Comparison of ENCODE assay signal across 28 cellular contexts in the genomic region with DNA sequence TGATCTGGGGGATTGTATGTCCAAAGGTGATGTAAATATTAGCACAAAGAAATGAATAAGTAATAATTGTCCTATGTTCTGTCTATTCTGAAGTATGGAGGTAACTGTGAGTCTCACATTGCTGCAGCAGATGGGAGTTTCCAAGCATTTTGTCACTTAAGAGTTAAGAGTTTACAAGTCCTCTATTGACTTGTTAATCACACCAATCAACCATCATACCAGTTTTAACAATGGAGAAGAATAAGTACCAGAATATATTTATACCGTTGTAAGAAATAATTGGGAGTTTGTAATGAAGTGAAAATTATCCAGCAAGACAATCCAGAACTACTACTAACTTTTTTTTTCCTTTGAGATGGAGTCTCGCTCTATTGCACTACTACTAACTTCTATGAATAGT.
"Had no signal": no experiment of that assay in that cellular context is flagged by ENCODE, and none has a peak within 500 bp of the region (broad histone marks: within the 10 kb centered on the region; RNA-seq: fewer than 3 reads in every experiment).

No MANE protein-coding gene starts in this region.

- H3K9me3 ChIP-seq: esophagus muscularis mucosa, gastrocnemius medialis had no signal

- ATAC-seq: activated T-cell treated with anti-CD3 and anti-CD28 coated beads, Interleukin-2, amount 50 U/mL, for 72 hours; effector memory CD8-positive, alpha-beta T cell; foreskin keratinocyte; gastrocnemius medialis; heart left ventricle had no signal

- H3K36me3 ChIP-seq: brain microvascular endothelial cell, esophagus muscularis mucosa, gastrocnemius medialis, heart left ventricle had no signal

- H3K27ac Mint-ChIP-seq: activated CD4-positive, alpha-beta memory T cell treated with anti-CD3 and anti-CD28 coated beads, Interleukin-2, amount 10 ng/mL, durations not matched to agents 7 days and 5 days; activated CD4-positive, alpha-beta T cell treated with anti-CD3 and anti-CD28 coated beads, Interleukin-2, amount 10 ng/mL, durations not matched to agents 7 days and 5 days; activated naive CD8-positive, alpha-beta T cell; activated T-cell treated with anti-CD3 and anti-CD28 coated beads, Interleukin-2, amount 50 U/mL, for 24 hours; activated T-cell treated with anti-CD3 and anti-CD28 coated beads, Interleukin-2, amount 50 U/mL, for 72 hours; effector memory CD8-positive, alpha-beta T cell had no signal

- H3K9me3 Mint-ChIP-seq: activated CD4-positive, alpha-beta memory T cell treated with anti-CD3 and anti-CD28 coated beads, Interleukin-2, amount 10 ng/mL, durations not matched to agents 7 days and 5 days; activated CD4-positive, alpha-beta T cell treated with anti-CD3 and anti-CD28 coated beads, Interleukin-2, amount 10 ng/mL, durations not matched to agents 7 days and 5 days had no signal

- H3K36me3 Mint-ChIP-seq: activated naive CD8-positive, alpha-beta T cell had no signal

- H3K27me3 ChIP-seq: brain microvascular endothelial cell, foreskin keratinocyte, gastrocnemius medialis, heart left ventricle had no signal

- DNase-seq: activated CD4-positive, alpha-beta memory T cell treated with anti-CD3 and anti-CD28 coated beads, Interleukin-2, amount 10 ng/mL, durations not matched to agents 7 days and 5 days; activated CD4-positive, alpha-beta T cell treated with anti-CD3 and anti-CD28 coated beads for 1 hour; activated CD4-positive, alpha-beta T cell treated with anti-CD3 and anti-CD28 coated beads for 4 hours; activated CD4-positive, alpha-beta T cell treated with anti-CD3 and anti-CD28 coated beads, Interleukin-2, amount 10 ng/mL, durations not matched to agents 7 days and 5 days; activated CD4-positive, alpha-beta T cell treated with anti-CD3 and anti-CD28 coated beads, Interleukin-2, amount 50 U/mL, for 4 hours; activated CD8-positive, alpha-beta memory T cell treated with anti-CD3 and anti-CD28 coated beads, Interleukin-2, amount 50 U/mL, for 48 hours; activated gamma-delta T cell; activated naive CD4-positive, alpha-beta T cell treated with anti-CD3 and anti-CD28 coated beads, Interleukin-2, amount 50 U/mL, for 16 hours; activated naive CD4-positive, alpha-beta T cell treated with Interleukin-2 at 50 U/mL for 16 hours; activated T-cell treated with anti-CD3 and anti-CD28 coated beads for 4 hours; activated T-cell treated with anti-CD3 and anti-CD28 coated beads, Interleukin-2, amount 50 U/mL, for 24 hours; activated T-cell treated with anti-CD3 and anti-CD28 coated beads, Interleukin-2, amount 50 U/mL, for 72 hours; amniotic stem cell; anterior cingulate cortex; brain microvascular endothelial cell; caudate nucleus; cortex of kidney; dermis blood vessel endothelial cell; effector CD4-positive, alpha-beta T cell; effector memory CD8-positive, alpha-beta T cell; erythroblast; foreskin keratinocyte; gastrocnemius medialis; glutamatergic neuron; heart left ventricle; T-helper 2 cell had no signal

- H3K27ac ChIP-seq: brain microvascular endothelial cell, esophagus muscularis mucosa, foreskin keratinocyte, gastrocnemius medialis, heart left ventricle had no signal

- H3K4me1 Mint-ChIP-seq: activated CD4-positive, alpha-beta memory T cell treated with anti-CD3 and anti-CD28 coated beads, Interleukin-2, amount 10 ng/mL, durations not matched to agents 7 days and 5 days; activated CD4-positive, alpha-beta T cell treated with anti-CD3 and anti-CD28 coated beads, Interleukin-2, amount 10 ng/mL, durations not matched to agents 7 days and 5 days had no signal

- H3K27me3 Mint-ChIP-seq: activated CD4-positive, alpha-beta memory T cell treated with anti-CD3 and anti-CD28 coated beads, Interleukin-2, amount 10 ng/mL, durations not matched to agents 7 days and 5 days; activated CD4-positive, alpha-beta T cell treated with anti-CD3 and anti-CD28 coated beads, Interleukin-2, amount 10 ng/mL, durations not matched to agents 7 days and 5 days; activated naive CD8-positive, alpha-beta T cell; activated T-cell treated with anti-CD3 and anti-CD28 coated beads, Interleukin-2, amount 50 U/mL, for 24 hours; effector memory CD8-positive, alpha-beta T cell had no signal

- H3K4me3 Mint-ChIP-seq: activated CD4-positive, alpha-beta memory T cell treated with anti-CD3 and anti-CD28 coated beads, Interleukin-2, amount 10 ng/mL, durations not matched to agents 7 days and 5 days; activated CD4-positive, alpha-beta T cell treated with anti-CD3 and anti-CD28 coated beads, Interleukin-2, amount 10 ng/mL, durations not matched to agents 7 days and 5 days; activated naive CD8-positive, alpha-beta T cell; activated T-cell treated with anti-CD3 and anti-CD28 coated beads, Interleukin-2, amount 50 U/mL, for 24 hours; activated T-cell treated with anti-CD3 and anti-CD28 coated beads, Interleukin-2, amount 50 U/mL, for 72 hours; effector memory CD8-positive, alpha-beta T cell had no signal

- H3K4me3 ChIP-seq: esophagus muscularis mucosa, gastrocnemius medialis, heart left ventricle had no signal

- H3K4me1 ChIP-seq: esophagus muscularis mucosa, foreskin keratinocyte, gastrocnemius medialis, heart left ventricle had no signal
